Comparison of ENCODE assay signal across 13 cellular contexts in genomic region chr4:26936284-26937065, GRCh38.
DNase-seq lines count a peak whose midpoint lies in the region; ATAC-seq and TF ChIP-seq lines count a peak whose summit lies in the region.
"Had no signal": no experiment of that assay in that cellular context is flagged by ENCODE, and none has a peak within 500 bp of the region (broad histone marks: within the 10 kb centered on the region; RNA-seq: fewer than 3 reads in every experiment).

No MANE protein-coding gene starts in this region.

- TF ChIP-seq RAD21 in liver (IDR thresholded peaks at IDR 0.05) = no peak

- no peaks in the 10 kb centered on the region for H3K36me3 ChIP-seq in adrenal gland (replicated peaks in 1 of 2)
- no peaks in the 10 kb centered on the region for H3K36me3 ChIP-seq in liver (ENCODE audit: control insufficient read depth in 4 of 4, insufficient read depth in 3 of 4, low read depth in 1 of 4, low read length in 3 of 4)
- H3K36me3 ChIP-seq: stomach had no signal

- H3K27ac ChIP-seq in adrenal gland (no peak overlapping the region), liver (ENCODE audit: low read depth in 1 of 2, low read length in 2 of 2) (no peak overlapping the region)
- H3K27ac ChIP-seq: stomach had no signal

- H3K9me3 ChIP-seq in adrenal gland (replicated peaks in 1 of 3) = no peaks in the 10 kb centered on the region
- H3K9me3 ChIP-seq in liver (ENCODE audit: control insufficient read depth in 4 of 4, low read length in 3 of 4) = no peaks in the 10 kb centered on the region
- H3K9me3 ChIP-seq: stomach had no signal

- no peak overlapping the region for H3K9ac ChIP-seq in liver (ENCODE audit: low read depth in 1 of 2, low read length in 2 of 2)

- intact Hi-C loops in adrenal gland (cut with DNase I) (no loop called here), cardiac septum (cut with DNase I) (no loop called here)

- ATAC-seq in GM21619 (IDR thresholded peaks at IDR 0.05; ENCODE audit: unreplicated experiment) = no peak
- ATAC-seq: PC-3 had no signal

- no peak for TF ChIP-seq POLR2A in adrenal gland (IDR thresholded peaks at IDR 0.05)

- DNase-seq in A172 (ENCODE audit: low spot score) (peak; percentile 0), HT-29 (ENCODE audit: low spot score) (peak; percentile 30), adrenal gland (peak; percentile 45 to 77 (median 72)), NCI-H1436 (lab: John Stamatoyannopoulos, UW) (no peak), cardiac septum (ENCODE audit: low spot score) (no peak)
- DNase-seq in activated CD8-positive, alpha-beta memory T cell treated with anti-CD3 and anti-CD28 coated beads for 24 hours = no peak
- DNase-seq: activated CD4-positive, alpha-beta T cell treated with anti-CD3 and anti-CD28 coated beads for 1 hour; NCI-H1092 treated with DMSO at 0.1 percent for 48 hours; PC-3; stimulated activated CD4-positive, alpha-beta T cell treated with anti-CD3 and anti-CD28 coated beads, Interleukin-12 subunit alpha, Interleukin-12 subunit beta, amount 100 ng/mL, for 4 hours; stomach had no signal

- TF ChIP-seq CTCF in adrenal gland (IDR thresholded peaks at IDR 0.05) (no peak), liver (IDR thresholded peaks at IDR 0.05; ENCODE audit: low read depth, low read length, missing input control) (no peak)

- H3K4me3 ChIP-seq in adrenal gland (no peak overlapping the region), liver (ENCODE audit: low read depth in 1 of 3, low read length in 3 of 3) (no peak overlapping the region)
- H3K4me3 ChIP-seq: stomach had no signal

- WGBS in adrenal gland, 4 donors = 50 to 64% (median 60%) methylated on average over 4 to 5 of the region's 5 CpGs
- WGBS in liver = 90% methylated on average over 5 of the region's 5 CpGs

- H3K4me1 ChIP-seq in adrenal gland (replicated peaks in 1 of 2) = peaks cover 3 to 15% of the 10 kb centered on the region in 2 donors
- H3K4me1 ChIP-seq in liver (ENCODE audit: control insufficient read depth in 4 of 4, insufficient read depth in 4 of 4, low read length in 3 of 4) = peaks cover 0 to 2% (median 0%) of the 10 kb centered on the region in 4 donors

- H3K27me3 ChIP-seq in adrenal gland (no peaks in the 10 kb centered on the region), liver (ENCODE audit: control insufficient read depth in 4 of 4, insufficient read depth in 4 of 4, low read length in 3 of 4) (no peaks in the 10 kb centered on the region)
- H3K27me3 ChIP-seq: stomach had no signal

TF ChIP-seq in liver, 16 proteins besides CTCF, POLR2A, EP300 and RAD21:
- TF ChIP-seq, protein P1, sequence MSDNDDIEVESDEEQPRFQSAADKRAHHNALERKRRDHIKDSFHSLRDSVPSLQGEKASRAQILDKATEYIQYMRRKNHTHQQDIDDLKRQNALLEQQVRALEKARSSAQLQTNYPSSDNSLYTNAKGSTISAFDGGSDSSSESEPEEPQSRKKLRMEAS (IDR thresholded peaks at IDR 0.05) = no peak
- TF ChIP-seq TAF1 (conservative IDR thresholded peaks at IDR 0.05) = no peak
- TF ChIP-seq, protein P2, sequence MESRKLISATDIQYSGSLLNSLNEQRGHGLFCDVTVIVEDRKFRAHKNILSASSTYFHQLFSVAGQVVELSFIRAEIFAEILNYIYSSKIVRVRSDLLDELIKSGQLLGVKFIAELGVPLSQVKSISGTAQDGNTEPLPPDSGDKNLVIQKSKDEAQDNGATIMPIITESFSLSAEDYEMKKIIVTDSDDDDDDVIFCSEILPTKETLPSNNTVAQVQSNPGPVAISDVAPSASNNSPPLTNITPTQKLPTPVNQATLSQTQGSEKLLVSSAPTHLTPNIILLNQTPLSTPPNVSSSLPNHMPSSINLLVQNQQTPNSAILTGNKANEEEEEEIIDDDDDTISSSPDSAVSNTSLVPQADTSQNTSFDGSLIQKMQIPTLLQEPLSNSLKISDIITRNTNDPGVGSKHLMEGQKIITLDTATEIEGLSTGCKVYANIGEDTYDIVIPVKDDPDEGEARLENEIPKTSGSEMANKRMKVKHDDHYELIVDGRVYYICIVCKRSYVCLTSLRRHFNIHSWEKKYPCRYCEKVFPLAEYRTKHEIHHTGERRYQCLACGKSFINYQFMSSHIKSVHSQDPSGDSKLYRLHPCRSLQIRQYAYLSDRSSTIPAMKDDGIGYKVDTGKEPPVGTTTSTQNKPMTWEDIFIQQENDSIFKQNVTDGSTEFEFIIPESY (IDR thresholded peaks at IDR 0.05) = no peak
- TF ChIP-seq NR2F2 (IDR thresholded peaks at IDR 0.05) = no peak
- TF ChIP-seq JUND (IDR thresholded peaks at IDR 0.05) = peak; percentile 55 to 64
- no peak for TF ChIP-seq EGR1 (IDR thresholded peaks at IDR 0.05; ENCODE audit: low read depth in 2 of 2)
- no peak for TF ChIP-seq FOXA1 (IDR thresholded peaks at IDR 0.05)
- no peak for TF ChIP-seq SP1 (IDR thresholded peaks at IDR 0.05)
- peak; percentile 21 to 46 for TF ChIP-seq HNF4A (conservative IDR thresholded peaks at IDR 0.05)
- TF ChIP-seq GABPA (IDR thresholded peaks at IDR 0.05 in 1 of 2, conservative IDR thresholded peaks at IDR 0.05 in 1 of 2) = no peak
- no peak for TF ChIP-seq RXRA (IDR thresholded peaks at IDR 0.05)
- TF ChIP-seq HNF4G (IDR thresholded peaks at IDR 0.05) = no peak
- no peak for TF ChIP-seq FOXA2 (IDR thresholded peaks at IDR 0.05)
- no peak for TF ChIP-seq ATF3 (IDR thresholded peaks at IDR 0.05)
- no peak for TF ChIP-seq YY1 (IDR thresholded peaks at IDR 0.05)

Comparison
In these comparisons a context has a peak if more than half of its experiments do, and no peak if none do; other contexts are left out.
1. DNase-seq: peak in A172 (single experiment), HT-29 (single experiment) and adrenal gland (7 of 7); none in NCI-H1436 (single experiment), activated CD8-positive, alpha-beta memory T cell treated with anti-CD3 and anti-CD28 coated beads for 24 hours (single experiment) and cardiac septum (single experiment).